ENCODE assay signal across 1 cellular context in genomic region chr9:134231330-134231745, GRCh38.
TF ChIP-seq lines count a peak whose summit lies in the region.

No MANE protein-coding gene starts in this region.

TF ChIP-seq in IMR-90, 13 proteins besides CTCF, POLR2A, EP300 and RAD21 (continued from another document):
- TF ChIP-seq ELK1 (IDR thresholded peaks at IDR 0.05; ENCODE audit: borderline replicate concordance, low read depth, low read length), result no peak
